Comparison of ENCODE assay signal across 26 cellular contexts in genomic region chr7:123230603-123231002, GRCh38. TPM values are rescaled to one million over a fixed set of nuclear protein-coding genes. Genes with fewer than 3 reads are reported as not detected.
"Had no signal": no experiment of that assay in that cellular context is flagged by ENCODE, and none has a peak within 500 bp of the region (broad histone marks: within the 10 kb centered on the region; RNA-seq: fewer than 3 reads in every experiment).

No MANE protein-coding gene starts in this region.

- H3K4me3 Mint-ChIP-seq: endodermal cell, nephron progenitor cell had no signal

- H3K9me3 Mint-ChIP-seq: nephron progenitor cell had no signal

- FAIRE-seq: endothelial cell of umbilical vein, urothelium cell line had no signal

- H3K9me3 ChIP-seq: neutrophil, sigmoid colon, stomach, thoracic aorta had no signal

- DNase-seq: effector CD4-positive, alpha-beta T cell; endodermal cell; erythroblast; foreskin melanocyte; mesenchymal stem cell; midbrain; nephron progenitor cell; sigmoid colon; stimulated activated CD4-positive, alpha-beta T cell treated with anti-CD3 and anti-CD28 coated beads, Interleukin-2, amount 100 ng/mL, for 24 hours; stimulated activated naive CD4-positive, alpha-beta T cell; stomach; trophoblast cell had no signal

- ATAC-seq: left lobe of liver had no signal

- H3K27ac Mint-ChIP-seq: endodermal cell, nephron progenitor cell had no signal

- H3K4me1 Mint-ChIP-seq: endodermal cell, nephron progenitor cell had no signal

- H3K4me1 ChIP-seq: stomach had no signal

- H3K36me3 ChIP-seq: neutrophil, sigmoid colon, stomach, thoracic aorta had no signal

- H3K4me3 ChIP-seq: coronary artery, hepatocyte, lung, sigmoid colon, skin epidermis, stomach, thoracic aorta had no signal

- H3K27ac ChIP-seq: coronary artery, neutrophil, skin epidermis, stomach, thoracic aorta had no signal

RNA-seq across cellular contexts. Expression of gene SLC13A1, which starts 30.8 kb away (rescaled TPM):
- total RNA-seq: cerebellum, dermis microvascular lymphatic vessel endothelial cell, endodermal cell, endothelial cell of umbilical vein, kidney epithelial cell, lung, osteoblast, pulmonary artery endothelial cell, sigmoid colon, thoracic aorta had no signal
- polyA plus RNA-seq: endothelial cell of umbilical vein, hepatocyte, lung, stomach had no signal
